18 cellular contexts compared by ENCODE assay signal in genomic region chr13:52842440-52842839, GRCh38. TPM values are rescaled to one million over a fixed set of nuclear protein-coding genes. Genes with fewer than 3 reads are reported as not detected.
DNase-seq lines count a peak whose midpoint lies in the region; ATAC-seq and TF ChIP-seq lines count a peak whose summit lies in the region.
"Had no signal": no experiment of that assay in that cellular context is flagged by ENCODE, and none has a peak within 500 bp of the region (broad histone marks: within the 10 kb centered on the region; RNA-seq: fewer than 3 reads in every experiment).

No MANE protein-coding gene starts in this region.

- H3K36me3 ChIP-seq in hepatocyte (replicated peaks; ENCODE audit: insufficient read depth, low read depth): no peaks in the 10 kb centered on the region
- H3K36me3 ChIP-seq: SJSA1 had no signal

- WGBS in hepatocyte (ENCODE audit: low lambda C conversion rate, missing lambda C conversion rate): 68% methylated on average over 10 of the region's 10 CpGs

- no peak overlapping the region for H3K27ac ChIP-seq in hepatocyte
- H3K27ac ChIP-seq: SJSA1 had no signal

- no peak overlapping the region for H2AFZ ChIP-seq in hepatocyte

- no peak overlapping the region for H3K4me2 ChIP-seq in hepatocyte

- H3K9me3 ChIP-seq in hepatocyte (ENCODE audit: low read depth): no peaks in the 10 kb centered on the region

- no peaks in the 10 kb centered on the region for H3K9me2 ChIP-seq in hepatocyte (replicated peaks; ENCODE audit: insufficient read depth)

- peaks cover 7% of the 10 kb centered on the region for H3K4me1 ChIP-seq in hepatocyte (ENCODE audit: insufficient read depth)
- H3K4me1 ChIP-seq: SJSA1 had no signal

- H3K27me3 ChIP-seq in hepatocyte: peaks cover 75% of the 10 kb centered on the region
- H3K27me3 ChIP-seq: SJSA1 had no signal

- no peaks in the 10 kb centered on the region for H4K20me1 ChIP-seq in hepatocyte (ENCODE audit: insufficient read depth, poor library complexity, severe bottlenecking)

- DNase-seq in NCI-H1105 treated with DMSO at 0.1 percent for 48 hours (lab: John Stamatoyannopoulos, UW) (peak; percentile 24), NCI-H1105 (lab: John Stamatoyannopoulos, UW) (no peak), NCI-H2081 (lab: John Stamatoyannopoulos, UW) (peak; percentile 84 to 93), NCI-H345 (lab: John Stamatoyannopoulos, UW) (peak; percentile 78), SW480 (ENCODE audit: low spot score) (peak; percentile 21), hepatocyte (ENCODE audit: low spot score) (no peak)
- no peak for DNase-seq in NK-92 treated with Interleukin-12 subunit alpha and Interleukin-12 subunit beta, amount 100 ng/mL, for 24 hours (lab: John Stamatoyannopoulos, UW)
- DNase-seq: 8988T; CD8-positive, alpha-beta T cell; GDM1; HFFc6; NCI-H524 treated with DMSO at 0.1 percent for 48 hours; T-helper 1 cell; T1000 had no signal

- no peak for ATAC-seq in HG03342 (IDR thresholded peaks at IDR 0.05; ENCODE audit: unreplicated experiment)
- ATAC-seq: CD8-positive, alpha-beta T cell; GM12878 had no signal

- no peaks in the 10 kb centered on the region for H3K79me2 ChIP-seq in hepatocyte

- H3K4me3 ChIP-seq in hepatocyte: no peak overlapping the region
- H3K4me3 ChIP-seq: GM12878, SJSA1 had no signal

- no peak for TF ChIP-seq CTCF in hepatocyte (IDR thresholded peaks at IDR 0.05; ENCODE audit: poor library complexity)

RNA-seq across cellular contexts. Expression of gene PCDH8, which starts 6.0 kb away (rescaled TPM):
- 0.37 TPM in 1 of 2 replicates, not detected in the other for total RNA-seq in hepatocyte
- polyA plus RNA-seq in hepatocyte: 0.19 and 0.85 TPM in 2 replicates
- total RNA-seq: CD8-positive, alpha-beta T cell; HFFc6; MCF 10A; SJSA1 had no signal

Comparison
In these comparisons a context has a peak if more than half of its experiments do, and no peak if none do; other contexts are left out.
1. DNase-seq: peak in NCI-H1105 treated with DMSO at 0.1 percent for 48 hours (single experiment), NCI-H2081 (2 of 2), NCI-H345 (single experiment) and SW480 (single experiment); none in NCI-H1105 (single experiment), NK-92 treated with Interleukin-12 subunit alpha and Interleukin-12 subunit beta, amount 100 ng/mL, for 24 hours (single experiment) and hepatocyte (single experiment).